Comparison of ENCODE assay signal across 8 cellular contexts in the genomic region with DNA sequence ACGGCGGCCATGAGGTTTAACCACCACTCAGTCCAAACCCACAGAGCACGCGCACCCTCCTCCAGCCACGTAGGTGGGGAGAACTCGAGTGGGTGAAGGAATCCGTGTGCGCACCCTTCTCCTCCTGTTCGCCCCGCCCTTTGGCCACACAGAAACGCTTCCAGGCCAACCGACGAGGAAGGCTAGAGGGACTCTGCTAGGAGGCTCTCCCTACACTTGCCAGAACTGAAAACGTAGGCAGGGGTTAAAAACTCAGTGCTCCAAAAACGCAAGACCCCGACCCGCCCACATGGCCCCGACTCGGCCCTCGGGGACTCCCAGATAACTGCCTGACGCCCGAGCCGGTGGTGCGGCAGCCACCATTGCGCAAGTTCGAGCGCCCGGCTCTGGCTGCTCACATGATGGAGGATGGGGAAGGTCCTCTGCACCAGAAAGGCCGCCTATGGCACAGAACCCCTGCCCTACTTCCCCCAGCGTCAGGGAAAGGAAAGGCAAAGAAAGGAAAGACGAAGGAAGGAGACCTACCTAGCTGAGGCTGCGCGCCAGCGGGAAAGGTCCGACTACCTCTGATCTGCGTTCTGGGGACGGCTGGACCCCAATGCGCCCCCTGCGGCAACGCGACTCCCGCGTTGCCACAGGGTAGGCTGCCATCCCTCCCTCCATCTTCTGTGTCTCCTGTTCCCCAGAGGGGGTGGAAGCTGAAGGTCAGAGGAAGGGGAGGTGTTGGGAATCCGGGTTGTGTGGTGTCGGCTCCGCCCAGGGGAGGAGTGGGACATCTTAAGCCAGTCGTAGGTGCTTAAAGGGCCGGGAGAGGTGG.
A peak's percentile ranks its signal among the peaks of the same experiment; 100 is the strongest.
DNase-seq lines count a peak whose midpoint lies in the region; ATAC-seq and TF ChIP-seq lines count a peak whose summit lies in the region.

No MANE protein-coding gene starts in this region.

- H3K9me3 ChIP-seq in iPS-15b (ENCODE audit: control insufficient read depth, insufficient read depth, low read length), result no peaks in the 10 kb centered on the region

- H3K4me3 ChIP-seq in astrocyte of the spinal cord (ENCODE audit: low read depth, low read length) (peak overlapping the region; percentile 51), iPS-15b (ENCODE audit: low read depth, low read length) (peak overlapping the region; percentile 98), skin epidermis (peak overlapping the region; percentile 7 to 57 (median 37))

- no peaks in the 10 kb centered on the region for H3K36me3 ChIP-seq in iPS-15b (ENCODE audit: control insufficient read depth, insufficient read depth, low read length)

- TF ChIP-seq CTCF in GM13976 (IDR thresholded peaks at IDR 0.05; ENCODE audit: borderline replicate concordance, control extremely low read depth, extremely low read depth, insufficient read depth, missing control alignments) (no peak), astrocyte of the spinal cord (IDR thresholded peaks at IDR 0.05; ENCODE audit: low read depth, low read length) (no peak)

- peak overlapping the region in 3 of 21 experiments; percentile 39 to 69 (median 48) for H3K27ac ChIP-seq in skin epidermis

- DNase-seq in GM13976 (ENCODE audit: low spot score) (peak; percentile 52), NCI-H2081 treated with DMSO at 0.1 percent for 48 hours (lab: John Stamatoyannopoulos, UW) (peak; percentile 55), astrocyte of the spinal cord (ENCODE audit: low read depth, low spot score) (peak; percentile 8)
- no peak for DNase-seq in stimulated activated CD4-positive, alpha-beta T cell treated with anti-CD3 and anti-CD28 coated beads, Interleukin-2, amount 100 ng/mL, for 48 hours
- no peak for DNase-seq in activated CD8-positive, alpha-beta memory T cell treated with anti-CD3 and anti-CD28 coated beads, Interleukin-2, amount 50 U/mL, for 48 hours

- peak overlapping the region; percentile 95 for H3K9ac ChIP-seq in iPS-15b (ENCODE audit: low read depth, low read length)

- H3K27me3 ChIP-seq in iPS-15b (ENCODE audit: control insufficient read depth, insufficient read depth, low read length), result no peaks in the 10 kb centered on the region

- in situ Hi-C loops in GM13976 (cut with MboI; ENCODE audit: low sequenced_read_pairs, unreplicated experiment) (no loop called here), astrocyte of the spinal cord (cut with HindIII; ENCODE audit: low sequenced_read_pairs) (no loop called here)

- ATAC-seq in HG02763 (IDR thresholded peaks at IDR 0.05; ENCODE audit: unreplicated experiment), result peak; percentile 74

- peaks cover 7% of the 10 kb centered on the region for H3K4me1 ChIP-seq in iPS-15b (ENCODE audit: control insufficient read depth, insufficient read depth, low read length)

Comparison
In these comparisons a context has a peak if more than half of its experiments do, and no peak if none do; other contexts are left out.
1. DNase-seq: peak in GM13976 (single experiment), NCI-H2081 treated with DMSO at 0.1 percent for 48 hours (single experiment) and astrocyte of the spinal cord (single experiment); none in stimulated activated CD4-positive, alpha-beta T cell treated with anti-CD3 and anti-CD28 coated beads, Interleukin-2, amount 100 ng/mL, for 48 hours (0 of 2) and activated CD8-positive, alpha-beta memory T cell treated with anti-CD3 and anti-CD28 coated beads, Interleukin-2, amount 50 U/mL, for 48 hours (single experiment).
2. H3K4me3 ChIP-seq: peak in every context shown above with its lines; median percentile 98 in iPS-15b; 51 in astrocyte of the spinal cord; 37 in skin epidermis.